20 cellular contexts compared by ENCODE assay signal in genomic region chr16:23288726-23289512, GRCh38. TPM values are rescaled to one million over a fixed set of nuclear protein-coding genes. Genes with fewer than 3 reads are reported as not detected.
"Had no signal": no experiment of that assay in that cellular context is flagged by ENCODE, and none has a peak within 500 bp of the region (broad histone marks: within the 10 kb centered on the region; RNA-seq: fewer than 3 reads in every experiment).

No MANE protein-coding gene starts in this region.

- H3K4me1 ChIP-seq: gastrocnemius medialis, heart right ventricle, spleen, tibial nerve had no signal

- FAIRE-seq: colon had no signal

- H3K27ac ChIP-seq: gastrocnemius medialis, heart right ventricle, spleen, tibial nerve had no signal

- H3K27me3 ChIP-seq: gastrocnemius medialis, tibial nerve had no signal

- H3K9me3 ChIP-seq: gastrocnemius medialis, heart right ventricle, mucosa of descending colon, tibial nerve had no signal

- H3K36me3 ChIP-seq: gastrocnemius medialis, heart right ventricle, spleen, tibial nerve had no signal

- ATAC-seq: activated CD8-positive, alpha-beta T cell treated with anti-CD3 and anti-CD28 coated beads for 36 hours; activated T-cell treated with anti-CD3 and anti-CD28 coated beads, Interleukin-2, amount 50 U/mL, for 72 hours; gastrocnemius medialis; heart right ventricle; left lobe of liver; mucosa of descending colon; sciatic nerve; stimulated activated memory B cell treated with anti-CD40 and anti-IgM and Interleukin-4, amounts not matched to agents 10 μg/mL and 1 μg/mL and 100 μg/mL, for 72 hours had no signal

- DNase-seq: activated CD4-positive, alpha-beta T cell treated with anti-CD3 and anti-CD28 coated beads for 1 hour; activated CD8-positive, alpha-beta memory T cell treated with anti-CD3 and anti-CD28 coated beads, Interleukin-2, amount 50 U/mL, for 4 hours; activated CD8-positive, alpha-beta T cell treated with anti-CD3 and anti-CD28 coated beads for 36 hours; activated naive CD4-positive, alpha-beta T cell; activated T-cell treated with anti-CD3 and anti-CD28 coated beads, Interleukin-2, amount 50 U/mL, for 72 hours; gastrocnemius medialis; heart right ventricle; islet precursor cell; mammary epithelial cell; mucosa of descending colon; occipital lobe; spleen; stimulated activated CD4-positive, alpha-beta T cell treated with anti-CD3 and anti-CD28 coated beads, Interleukin-1b, Interleukin-23, amount 100 ng/mL, for 48 hours had no signal

- H3K4me3 ChIP-seq: gastrocnemius medialis, heart right ventricle, mucosa of descending colon, spleen, tibial nerve had no signal

RNA-seq across cellular contexts. Expression of gene SCNN1B, which starts 13.2 kb away (rescaled TPM):
- total RNA-seq: activated CD8-positive, alpha-beta T cell treated with anti-CD3 and anti-CD28 coated beads for 36 hours; activated T-cell treated with anti-CD3 and anti-CD28 coated beads, Interleukin-2, amount 50 U/mL, for 72 hours; cardiac septum; occipital lobe; progenitor cell of endocrine pancreas had no signal
